1 cellular context compared by ENCODE assay signal in the genomic region with DNA sequence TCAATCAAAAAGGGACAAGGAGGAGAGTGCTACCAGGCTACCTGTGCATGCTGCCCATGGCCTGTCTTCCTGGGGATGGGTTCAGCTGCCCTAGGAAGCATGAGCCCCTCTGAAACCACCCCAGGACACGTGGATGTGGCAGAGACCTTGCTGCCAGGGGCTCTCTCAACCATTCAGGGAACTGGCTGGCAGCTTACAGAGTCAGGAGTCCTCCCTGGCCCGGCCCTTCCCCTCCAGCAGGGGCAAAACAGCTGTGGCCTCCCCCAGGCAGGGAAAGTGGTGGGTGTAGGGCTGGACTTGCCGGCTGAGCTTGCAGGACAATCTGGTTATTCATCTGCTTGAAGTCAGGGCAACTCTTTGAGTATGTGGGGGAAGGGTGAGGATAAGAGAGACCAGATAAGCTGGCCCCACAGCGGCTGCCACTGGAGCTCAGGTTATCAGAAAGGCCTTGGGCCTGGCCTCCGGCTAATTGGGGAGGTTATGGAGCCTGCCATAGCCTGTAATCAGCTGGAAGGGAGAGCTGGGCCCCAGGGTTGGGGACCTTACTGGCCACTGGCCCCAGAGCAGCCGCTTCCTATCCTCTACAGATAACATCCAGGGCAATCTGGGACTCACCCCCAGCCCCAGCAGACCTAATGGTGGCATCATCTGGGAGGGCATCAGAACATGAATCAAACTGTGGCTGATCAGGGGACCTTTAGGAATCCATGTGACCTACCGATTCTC.
TF ChIP-seq lines count a peak whose summit lies in the region.

No MANE protein-coding gene starts in this region.

TF ChIP-seq in HepG2, 621 proteins besides CTCF, POLR2A, EP300 and RAD21 (continued from another document and continues in another):
- TF ChIP-seq DBP (CRISPR knock-in tag; IDR thresholded peaks at IDR 0.05; ENCODE audit: not compliant biosample characterization) (no peak), KMT2B (CRISPR knock-in tag; IDR thresholded peaks at IDR 0.05) (peak; percentile 71; the same call in 1 of the 2 replicates), ZNF235 (CRISPR knock-in tag; IDR thresholded peaks at IDR 0.05; ENCODE audit: borderline replicate concordance) (no peak), MEIS1 (CRISPR knock-in tag; IDR thresholded peaks at IDR 0.05; ENCODE audit: borderline replicate concordance) (peak; percentile 78; the same call in 1 of the 2 replicates), ZSCAN31 (CRISPR knock-in tag; IDR thresholded peaks at IDR 0.05; ENCODE audit: low read depth) (peak; percentile 81), CAMTA2 (CRISPR knock-in tag; IDR thresholded peaks at IDR 0.05; ENCODE audit: borderline replicate concordance) (no peak), RXRB (CRISPR knock-in tag; IDR thresholded peaks at IDR 0.05; ENCODE audit: borderline replicate concordance) (peak; percentile 85), DMAP1 (CRISPR knock-in tag; IDR thresholded peaks at IDR 0.05) (no peak; the same call in none of the 2 replicates), GATAD2A (CRISPR knock-in tag; IDR thresholded peaks at IDR 0.05) (peak; percentile 79), ZNF383 (CRISPR knock-in tag; IDR thresholded peaks at IDR 0.05; ENCODE audit: borderline replicate concordance) (peak; percentile 95; the same call in 1 of the 2 replicates), HNF4G (IDR thresholded peaks at IDR 0.05; ENCODE audit: borderline replicate concordance, low read depth, low read length) (peak; percentile 51; the same call in 1 of the 2 replicates), HNF4G (CRISPR knock-in tag; IDR thresholded peaks at IDR 0.05; ENCODE audit: borderline replicate concordance, low read depth) (no peak; the same call in 1 of the 2 replicates), ZNF589 (CRISPR knock-in tag; conservative IDR thresholded peaks at IDR 0.05) (no peak), SRSF1 (optimal IDR thresholded peaks at IDR 0.05; ENCODE audit: low read depth, low read length) (peak; percentile 98), GATA4 (IDR thresholded peaks at IDR 0.05; ENCODE audit: borderline replicate concordance, low read depth) (peak; percentile 45; the same call in 1 of the 2 replicates), PCBP2 (optimal IDR thresholded peaks at IDR 0.05; ENCODE audit: low read depth, low read length, poor library complexity, severe bottlenecking) (no peak), IKZF4 (CRISPR knock-in tag; IDR thresholded peaks at IDR 0.05; ENCODE audit: borderline replicate concordance, low read depth, not compliant biosample characterization) (no peak), FOXK2 (IDR thresholded peaks at IDR 0.05) (no peak), MTA3 (CRISPR knock-in tag; IDR thresholded peaks at IDR 0.05) (no peak), ZNF609 (CRISPR knock-in tag; IDR thresholded peaks at IDR 0.05; ENCODE audit: borderline replicate concordance) (peak; percentile 84), SETDB1 (CRISPR knock-in tag; IDR thresholded peaks at IDR 0.05; ENCODE audit: borderline replicate concordance) (no peak), ZNF598 (CRISPR knock-in tag; IDR thresholded peaks at IDR 0.05; ENCODE audit: borderline replicate concordance) (no peak), ZBTB4 (CRISPR knock-in tag; IDR thresholded peaks at IDR 0.05; ENCODE audit: borderline replicate concordance) (no peak; the same call in 1 of the 2 replicates), EZH2 (conservative IDR thresholded peaks at IDR 0.05; ENCODE audit: low read depth, low read length) (no peak), ZFP1 (CRISPR knock-in tag; IDR thresholded peaks at IDR 0.05) (peak; percentile 87), ZNF792 (CRISPR knock-in tag; IDR thresholded peaks at IDR 0.05) (peak; percentile 37), ZNF646 (CRISPR knock-in tag; IDR thresholded peaks at IDR 0.05) (peak; percentile 39; the same call in 1 of the 2 replicates), NFE2L1 (CRISPR knock-in tag; IDR thresholded peaks at IDR 0.05; ENCODE audit: borderline replicate concordance) (no peak), ZNF263 (CRISPR knock-in tag; IDR thresholded peaks at IDR 0.05) (peak; percentile 95), ZKSCAN8 (CRISPR knock-in tag; IDR thresholded peaks at IDR 0.05; ENCODE audit: borderline replicate concordance) (peak; percentile 49; the same call in 1 of the 2 replicates), TBX2 (CRISPR knock-in tag; IDR thresholded peaks at IDR 0.05; ENCODE audit: borderline replicate concordance) (peak; percentile 99), MIER2 (CRISPR knock-in tag; IDR thresholded peaks at IDR 0.05) (no peak), ZNF570 (CRISPR knock-in tag; IDR thresholded peaks at IDR 0.05; ENCODE audit: borderline replicate concordance) (0 out of 2 replicates have a peak, but pooled peaks have one; percentile 48), ZFP90 (CRISPR knock-in tag; IDR thresholded peaks at IDR 0.05; ENCODE audit: borderline replicate concordance) (peak; percentile 91), CENPBD1 (CRISPR knock-in tag; IDR thresholded peaks at IDR 0.05; ENCODE audit: borderline replicate concordance, low read depth) (no peak), SMYD3 (CRISPR knock-in tag; IDR thresholded peaks at IDR 0.05) (no peak), MED1 (CRISPR knock-in tag; IDR thresholded peaks at IDR 0.05) (peak; percentile 63), ZBTB7B (CRISPR knock-in tag; IDR thresholded peaks at IDR 0.05) (peak; percentile 93)
- TF ChIP-seq, protein P1, sequence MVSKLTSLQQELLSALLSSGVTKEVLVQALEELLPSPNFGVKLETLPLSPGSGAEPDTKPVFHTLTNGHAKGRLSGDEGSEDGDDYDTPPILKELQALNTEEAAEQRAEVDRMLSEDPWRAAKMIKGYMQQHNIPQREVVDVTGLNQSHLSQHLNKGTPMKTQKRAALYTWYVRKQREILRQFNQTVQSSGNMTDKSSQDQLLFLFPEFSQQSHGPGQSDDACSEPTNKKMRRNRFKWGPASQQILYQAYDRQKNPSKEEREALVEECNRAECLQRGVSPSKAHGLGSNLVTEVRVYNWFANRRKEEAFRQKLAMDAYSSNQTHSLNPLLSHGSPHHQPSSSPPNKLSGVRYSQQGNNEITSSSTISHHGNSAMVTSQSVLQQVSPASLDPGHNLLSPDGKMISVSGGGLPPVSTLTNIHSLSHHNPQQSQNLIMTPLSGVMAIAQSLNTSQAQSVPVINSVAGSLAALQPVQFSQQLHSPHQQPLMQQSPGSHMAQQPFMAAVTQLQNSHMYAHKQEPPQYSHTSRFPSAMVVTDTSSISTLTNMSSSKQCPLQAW (CRISPR knock-in tag; IDR thresholded peaks at IDR 0.05) = no peak; the same call in 1 of the 2 replicates
